ENCODE assay signal across 23 cellular contexts in genomic region chr14:95652690-95653089, GRCh38. TPM values are rescaled to one million over a fixed set of nuclear protein-coding genes. Genes with fewer than 3 reads are reported as not detected.
A peak's percentile ranks its signal among the peaks of the same experiment; 100 is the strongest.
DNase-seq lines count a peak whose midpoint lies in the region; ATAC-seq, FAIRE-seq and TF ChIP-seq lines count a peak whose summit lies in the region.
"Had no signal": no experiment of that assay in that cellular context is flagged by ENCODE, and none has a peak within 500 bp of the region (broad histone marks: within the 10 kb centered on the region; RNA-seq: fewer than 3 reads in every experiment).

No MANE protein-coding gene starts in this region.

- no peak for DNase-seq in GM12892 (ENCODE audit: insufficient read length)
- DNase-seq in ovary: no peak
- DNase-seq in activated CD4-positive, alpha-beta T cell treated with anti-CD3 and anti-CD28 coated beads, Interleukin-2, amount 50 U/mL, for 1 hour: no peak
- DNase-seq in stimulated activated CD4-positive, alpha-beta T cell treated with anti-CD3 and anti-CD28 coated beads, Interleukin-1b, Interleukin-23, amount 100 ng/mL, for 48 hours: no peak
- no peak for DNase-seq in ascending aorta (ENCODE audit: low spot score in 2 of 2)
- DNase-seq: activated CD4-positive, alpha-beta T cell treated with anti-CD3 and anti-CD28 coated beads for 36 hours; KG1; NCI-H1930; NCI-H446 treated with DMSO at 0.1 percent for 48 hours had no signal

- no peak for TF ChIP-seq CTCF in ovary (IDR thresholded peaks at IDR 0.05)
- TF ChIP-seq CTCF in ascending aorta (IDR thresholded peaks at IDR 0.05): no peak

- H3K36me3 ChIP-seq in ovary (no peaks in the 10 kb centered on the region), ascending aorta (no peaks in the 10 kb centered on the region)
- H3K36me3 ChIP-seq: thoracic aorta had no signal

- H3K4me3 ChIP-seq in ovary (no peak overlapping the region), ascending aorta (no peak overlapping the region)
- H3K4me3 ChIP-seq: hepatocyte, thoracic aorta had no signal

- ATAC-seq in HG02759 (IDR thresholded peaks at IDR 0.05; ENCODE audit: unreplicated experiment) (peak; percentile 45), HG02798 (IDR thresholded peaks at IDR 0.05; ENCODE audit: poor library complexity, unreplicated experiment) (no peak)
- ATAC-seq: activated CD4-positive, alpha-beta T cell treated with anti-CD3 and anti-CD28 coated beads for 36 hours; sciatic nerve; stimulated activated memory B cell treated with anti-CD40 and anti-IgM and Interleukin-4, amounts not matched to agents 10 μg/mL and 1 μg/mL and 100 μg/mL, for 72 hours had no signal

- no peak for TF ChIP-seq POLR2A in GM12892 (IDR thresholded peaks at IDR 0.05; ENCODE audit: low read depth, low read length)
- TF ChIP-seq POLR2A in Raji (IDR thresholded peaks at IDR 0.05; ENCODE audit: insufficient read depth, low read depth, low read length): 0 out of 2 replicates have a peak, but pooled peaks have one; percentile 22
- TF ChIP-seq POLR2A in ovary (IDR thresholded peaks at IDR 0.05): no peak

- no peaks in the 10 kb centered on the region for H3K9me3 ChIP-seq in ovary
- no peaks in the 10 kb centered on the region for H3K9me3 ChIP-seq in ascending aorta
- H3K9me3 ChIP-seq: thoracic aorta had no signal

- 75 to 82% (median 77%) methylated on average over 2 of the region's 2 CpGs for WGBS in ovary, 3 donors

- H3K27ac ChIP-seq in ovary (peak overlapping the region; percentile 2 to 46), ascending aorta (no peak overlapping the region)
- H3K27ac ChIP-seq: hepatocyte, thoracic aorta had no signal

- intact Hi-C loops in ovary (cut with DNase I) (no loop called here), ascending aorta (cut with DNase I) (no loop called here)

- peak; percentile 76 for FAIRE-seq in GM12892 (lab: Jason Lieb, UNC)
- FAIRE-seq: keratinocyte had no signal

- no peak for TF ChIP-seq EP300 in ovary (IDR thresholded peaks at IDR 0.05)

- H3K4me1 ChIP-seq in ovary (ENCODE audit: insufficient read depth) (peaks cover 9% of the 10 kb centered on the region), ascending aorta (no peaks in the 10 kb centered on the region)

- H3K27me3 ChIP-seq in ovary: no peaks in the 10 kb centered on the region
- H3K27me3 ChIP-seq in ascending aorta: no peaks in the 10 kb centered on the region

RNA-seq across cellular contexts. Expression of gene TCL1B, which starts 33.5 kb away (rescaled TPM):
- not detected for polyA plus RNA-seq in GM12892 (2012; ENCODE audit: missing spikeins)
- total RNA-seq in ovary: not detected
- polyA plus RNA-seq in ovary: under 1 TPM in 1 of 2 donors, not detected in 1; 0.07 TPM
- total RNA-seq in ascending aorta: not detected
- total RNA-seq: activated CD4-positive, alpha-beta T cell treated with anti-CD3 and anti-CD28 coated beads for 36 hours; cardiac septum; dermis microvascular lymphatic vessel endothelial cell; fibroblast of villous mesenchyme; H4; lung microvascular endothelial cell; myocyte; sciatic nerve; thoracic aorta had no signal
- polyA plus RNA-seq: hepatocyte, keratinocyte had no signal

Comparison
In these comparisons a context has a peak if more than half of its experiments do, and no peak if none do; other contexts are left out.
1. H3K27ac ChIP-seq: peak in ovary (2 of 2); none in ascending aorta (0 of 2).